Comparison of ENCODE assay signal across 11 cellular contexts in genomic region chr10:2011106-2011716, GRCh38.
"Had no signal": no experiment of that assay in that cellular context is flagged by ENCODE, and none has a peak within 500 bp of the region (broad histone marks: within the 10 kb centered on the region; RNA-seq: fewer than 3 reads in every experiment).

No MANE protein-coding gene starts in this region.

- H3K4me2 ChIP-seq: smooth muscle cell had no signal

- H3K4me3 ChIP-seq: right atrium auricular region, smooth muscle cell, transverse colon had no signal

- H3K27ac ChIP-seq: right atrium auricular region, transverse colon had no signal

- H3K27me3 ChIP-seq: right atrium auricular region, transverse colon had no signal

- H3K36me3 ChIP-seq: right atrium auricular region, transverse colon had no signal

- H3K9me3 ChIP-seq: right atrium auricular region, transverse colon had no signal

- FAIRE-seq: keratinocyte had no signal

- ATAC-seq: esophagus mucosa, left ventricle myocardium superior had no signal

- DNase-seq: activated CD4-positive, alpha-beta T cell treated with anti-CD3 and anti-CD28 coated beads, Interleukin-2, amount 50 U/mL, for 4 hours; activated T-cell treated with anti-CD3 and anti-CD28 coated beads, Interleukin-2, amount 50 U/mL, for 1 hour; amygdala; head of caudate nucleus; left ventricle myocardium superior; T-helper 2 cell; transverse colon had no signal

- H3K4me1 ChIP-seq: right atrium auricular region, transverse colon had no signal
